1 cellular context compared by ENCODE assay signal in the genomic region with DNA sequence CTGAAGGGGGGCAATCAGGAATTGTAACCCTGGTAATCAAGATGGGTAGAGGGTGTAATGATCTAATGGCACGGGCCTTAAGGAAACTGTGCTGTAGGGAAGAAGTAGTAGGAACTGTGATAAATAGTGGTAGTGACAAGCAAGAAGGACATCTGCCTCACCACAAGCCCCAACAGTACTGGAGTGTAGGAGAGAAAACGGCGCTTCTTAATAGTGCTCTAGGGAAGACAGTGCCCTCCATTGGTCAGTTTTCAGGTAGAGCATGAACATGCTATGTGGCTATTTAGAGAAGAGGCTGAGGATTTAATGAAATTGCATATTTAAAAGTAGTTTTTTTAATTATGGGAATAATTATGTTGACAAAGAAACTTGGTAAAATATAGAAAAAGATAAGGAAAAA.
TF ChIP-seq lines count a peak whose summit lies in the region.

No MANE protein-coding gene starts in this region.

TF ChIP-seq in SK-N-SH, 30 proteins besides CTCF, POLR2A, EP300 and RAD21 (continued from another document):
- TF ChIP-seq, protein P1, sequence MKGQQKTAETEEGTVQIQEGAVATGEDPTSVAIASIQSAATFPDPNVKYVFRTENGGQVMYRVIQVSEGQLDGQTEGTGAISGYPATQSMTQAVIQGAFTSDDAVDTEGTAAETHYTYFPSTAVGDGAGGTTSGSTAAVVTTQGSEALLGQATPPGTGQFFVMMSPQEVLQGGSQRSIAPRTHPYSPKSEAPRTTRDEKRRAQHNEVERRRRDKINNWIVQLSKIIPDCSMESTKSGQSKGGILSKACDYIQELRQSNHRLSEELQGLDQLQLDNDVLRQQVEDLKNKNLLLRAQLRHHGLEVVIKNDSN (IDR thresholded peaks at IDR 0.05; ENCODE audit: borderline replicate concordance, low read depth), result no peak
